Comparison of ENCODE assay signal across 27 cellular contexts in the genomic region with DNA sequence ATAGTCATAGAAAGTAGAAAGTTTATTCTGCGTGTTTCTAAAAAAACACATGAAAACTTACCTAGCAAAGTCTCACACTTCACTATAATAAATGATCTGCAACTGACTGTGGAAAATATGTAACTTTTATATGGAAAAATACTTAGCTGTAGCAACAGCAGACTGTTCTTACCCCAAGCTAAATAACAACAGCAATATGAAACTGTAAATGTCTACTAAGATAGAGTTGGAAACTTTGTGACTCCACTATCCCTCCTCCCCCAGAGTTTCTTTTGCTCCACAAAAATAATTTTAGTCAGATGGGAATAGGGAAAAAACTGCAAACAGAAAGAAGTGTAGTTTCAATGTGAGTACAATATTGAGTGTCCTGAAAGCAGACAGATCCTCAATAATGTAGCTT. TPM values are rescaled to one million over a fixed set of nuclear protein-coding genes. Genes with fewer than 3 reads are reported as not detected.
A peak's percentile ranks its signal among the peaks of the same experiment; 100 is the strongest.
DNase-seq lines count a peak whose midpoint lies in the region; ATAC-seq and TF ChIP-seq lines count a peak whose summit lies in the region.
"Had no signal": no experiment of that assay in that cellular context is flagged by ENCODE, and none has a peak within 500 bp of the region (broad histone marks: within the 10 kb centered on the region; RNA-seq: fewer than 3 reads in every experiment).

No MANE protein-coding gene starts in this region.

- no peak overlapping the region for H2BK15ac ChIP-seq in mesenchymal stem cell (ENCODE audit: low read depth, poor library complexity, severe bottlenecking)

- H3K36me3 Mint-ChIP-seq in activated T-helper 17 cell treated with anti-CD3 and anti-CD28 coated beads, Interleukin-2, amount 50 U/mL, for 72 hours (ENCODE audit: low read depth) = peaks cover 13% of the 10 kb centered on the region
- no peaks in the 10 kb centered on the region for H3K36me3 Mint-ChIP-seq in stimulated activated memory B cell treated with anti-CD40 and anti-IgM and Interleukin-4, amounts not matched to agents 10 μg/mL and 1 μg/mL and 100 μg/mL, for 72 hours
- H3K36me3 Mint-ChIP-seq: natural killer cell treated with Interleukin-12 subunit alpha and Interleukin-12 subunit beta and Interleukin-15 and Interleukin-18, amount 100 ng/mL, for 72 hours had no signal

- H3K27me3 Mint-ChIP-seq in activated T-helper 17 cell treated with anti-CD3 and anti-CD28 coated beads, Interleukin-2, amount 50 U/mL, for 72 hours = no peaks in the 10 kb centered on the region
- H3K27me3 Mint-ChIP-seq in stimulated activated memory B cell treated with anti-CD40 and anti-IgM and Interleukin-4, amounts not matched to agents 10 μg/mL and 1 μg/mL and 100 μg/mL, for 72 hours = no peaks in the 10 kb centered on the region
- H3K27me3 Mint-ChIP-seq: activated CD8-positive, alpha-beta T cell treated with anti-CD3 and anti-CD28 coated beads for 36 hours; CD8-positive, alpha-beta memory T cell; natural killer cell treated with Interleukin-12 subunit alpha and Interleukin-12 subunit beta and Interleukin-15 and Interleukin-18, amount 100 ng/mL, for 72 hours had no signal

- H3K9ac ChIP-seq in mesenchymal stem cell (ENCODE audit: low read length) = peak overlapping the region; percentile 35

- 81 to 96% (median 88%) methylated on average over 1 of the region's 1 CpG for WGBS in heart left ventricle, 4 donors
- no CpG with 5 or more reads among the region's 1 CpG for WGBS in mesenchymal stem cell

- H2BK5ac ChIP-seq in mesenchymal stem cell (ENCODE audit: low read depth, low read length, poor library complexity, severe bottlenecking) = no peak overlapping the region

- H3K27ac Mint-ChIP-seq in activated T-helper 17 cell treated with anti-CD3 and anti-CD28 coated beads, Interleukin-2, amount 50 U/mL, for 72 hours = no peak overlapping the region
- H3K27ac Mint-ChIP-seq in stimulated activated memory B cell treated with anti-CD40 and anti-IgM and Interleukin-4, amounts not matched to agents 10 μg/mL and 1 μg/mL and 100 μg/mL, for 72 hours = no peak overlapping the region
- H3K27ac Mint-ChIP-seq: natural killer cell treated with Interleukin-12 subunit alpha and Interleukin-12 subunit beta and Interleukin-15 and Interleukin-18, amount 100 ng/mL, for 72 hours had no signal

- peaks cover 3% of the 10 kb centered on the region for H3K79me1 ChIP-seq in mesenchymal stem cell (replicated peaks; ENCODE audit: low read length, poor library complexity, severe bottlenecking)

- H3K9me3 ChIP-seq in left ventricle myocardium inferior (replicated peaks) (no peaks in the 10 kb centered on the region), heart left ventricle (no peaks in the 10 kb centered on the region), mesenchymal stem cell (ENCODE audit: control insufficient read depth, low read length) (no peaks in the 10 kb centered on the region), right atrium auricular region (no peaks in the 10 kb centered on the region)
- H3K9me3 ChIP-seq: gastrocnemius medialis, thoracic aorta had no signal

- H3K27me3 ChIP-seq in left ventricle myocardium inferior (ENCODE audit: low read depth) (no peaks in the 10 kb centered on the region), heart left ventricle (no peaks in the 10 kb centered on the region), mesenchymal stem cell (ENCODE audit: control insufficient read depth in 1 of 2, insufficient read depth in 1 of 2, low read length in 2 of 2) (no peaks in the 10 kb centered on the region), right atrium auricular region (no peaks in the 10 kb centered on the region)
- H3K27me3 ChIP-seq: brain microvascular endothelial cell, gastrocnemius medialis had no signal

- no peak for TF ChIP-seq POLR2A in heart left ventricle (IDR thresholded peaks at IDR 0.05)

- H3K4me1 ChIP-seq in left ventricle myocardium inferior = peaks cover 53% of the 10 kb centered on the region
- H3K4me1 ChIP-seq in heart left ventricle = peaks cover 0 to 61% (median 25%) of the 10 kb centered on the region in 12 donors
- H3K4me1 ChIP-seq in mesenchymal stem cell (ENCODE audit: control insufficient read depth, insufficient read depth, low read depth, low read length) = no peaks in the 10 kb centered on the region
- H3K4me1 ChIP-seq in right atrium auricular region = peaks cover 0 to 22% of the 10 kb centered on the region in 2 donors

- H2AK5ac ChIP-seq in mesenchymal stem cell (ENCODE audit: low read length, severe bottlenecking) = no peak overlapping the region

- H3K18ac ChIP-seq in mesenchymal stem cell (ENCODE audit: low read depth in 1 of 2, low read length in 2 of 2) = no peak overlapping the region

- no peak overlapping the region for H3K4ac ChIP-seq in mesenchymal stem cell (ENCODE audit: low read depth in 1 of 2, low read length in 2 of 2)

- H3K23ac ChIP-seq in mesenchymal stem cell (ENCODE audit: low read length in 2 of 2) = no peak overlapping the region

- H3K4me2 ChIP-seq in mesenchymal stem cell (ENCODE audit: low read length, poor library complexity, severe bottlenecking) = no peak overlapping the region

- no peak for DNase-seq in left ventricle myocardium inferior
- no peak for DNase-seq in heart left ventricle
- no peak for DNase-seq in mesenchymal stem cell
- DNase-seq in T-helper 9 cell = no peak
- DNase-seq in right atrium auricular region (ENCODE audit: low spot score) = no peak
- DNase-seq: activated CD8-positive, alpha-beta memory T cell treated with anti-CD3 and anti-CD28 coated beads, Interleukin-2, amount 50 U/mL, for 48 hours; activated CD8-positive, alpha-beta T cell treated with anti-CD3 and anti-CD28 coated beads for 36 hours; amygdala; brain microvascular endothelial cell; CD8-positive, alpha-beta memory T cell; cerebellar nuclear complex; DMS 273 treated with DMSO at 0.1 percent for 48 hours; gastrocnemius medialis; HCEC 1CT; kidney glomerular epithelial cell; NCI-H1436; NCI-H2081 treated with DMSO at 0.1 percent for 48 hours; NCI-H2227 treated with DMSO at 0.1 percent for 48 hours; NCI-H526; NK-92 treated with Interleukin-12 subunit alpha and Interleukin-12 subunit beta, amount 100 ng/mL, for 24 hours; stimulated activated naive CD4-positive, alpha-beta T cell; T-helper 1 cell had no signal

- peak overlapping the region; percentile 15 for H3K4me3 Mint-ChIP-seq in activated T-helper 17 cell treated with anti-CD3 and anti-CD28 coated beads, Interleukin-2, amount 50 U/mL, for 72 hours
- no peak overlapping the region for H3K4me3 Mint-ChIP-seq in stimulated activated memory B cell treated with anti-CD40 and anti-IgM and Interleukin-4, amounts not matched to agents 10 μg/mL and 1 μg/mL and 100 μg/mL, for 72 hours
- H3K4me3 Mint-ChIP-seq: activated CD8-positive, alpha-beta T cell treated with anti-CD3 and anti-CD28 coated beads for 36 hours; CD8-positive, alpha-beta memory T cell; natural killer cell treated with Interleukin-12 subunit alpha and Interleukin-12 subunit beta and Interleukin-15 and Interleukin-18, amount 100 ng/mL, for 72 hours had no signal

- no peak overlapping the region for H4K8ac ChIP-seq in mesenchymal stem cell (ENCODE audit: low read length)

- H3K4me3 ChIP-seq in left ventricle myocardium inferior (no peak overlapping the region), heart left ventricle (peak overlapping the region in 1 of 12 donors; percentile 4), mesenchymal stem cell (ENCODE audit: insufficient read depth in 1 of 2, low read depth in 1 of 2, low read length in 2 of 2) (no peak overlapping the region), right atrium auricular region (no peak overlapping the region)
- H3K4me3 ChIP-seq: gastrocnemius medialis, lung, thoracic aorta had no signal

- H3K27ac ChIP-seq in left ventricle myocardium inferior (replicated peaks) = peak overlapping the region; percentile 31
- peak overlapping the region in 2 of 12 donors; percentile 10 to 32 for H3K27ac ChIP-seq in heart left ventricle
- H3K27ac ChIP-seq in mesenchymal stem cell (ENCODE audit: low read length, poor library complexity, severe bottlenecking) = no peak overlapping the region
- no peak overlapping the region for H3K27ac ChIP-seq in right atrium auricular region
- H3K27ac ChIP-seq: brain microvascular endothelial cell, gastrocnemius medialis, thoracic aorta had no signal

- no peak overlapping the region for H2AFZ ChIP-seq in mesenchymal stem cell (ENCODE audit: low read depth, low read length)

- H4K91ac ChIP-seq in mesenchymal stem cell (ENCODE audit: low read length) = no peak overlapping the region

- no peak overlapping the region for H2BK120ac ChIP-seq in mesenchymal stem cell (ENCODE audit: low read depth, low read length)

- H3K9me3 Mint-ChIP-seq in activated T-helper 17 cell treated with anti-CD3 and anti-CD28 coated beads, Interleukin-2, amount 50 U/mL, for 72 hours = no peaks in the 10 kb centered on the region
- H3K9me3 Mint-ChIP-seq in stimulated activated memory B cell treated with anti-CD40 and anti-IgM and Interleukin-4, amounts not matched to agents 10 μg/mL and 1 μg/mL and 100 μg/mL, for 72 hours = no peaks in the 10 kb centered on the region
- H3K9me3 Mint-ChIP-seq: activated CD8-positive, alpha-beta T cell treated with anti-CD3 and anti-CD28 coated beads for 36 hours; CD8-positive, alpha-beta memory T cell; natural killer cell treated with Interleukin-12 subunit alpha and Interleukin-12 subunit beta and Interleukin-15 and Interleukin-18, amount 100 ng/mL, for 72 hours had no signal

- ATAC-seq in heart left ventricle = no peak
- peak; percentile 75 for ATAC-seq in activated T-helper 17 cell treated with anti-CD3 and anti-CD28 coated beads, Interleukin-2, amount 50 U/mL, for 72 hours (replicated peaks)
- ATAC-seq in stimulated activated memory B cell treated with anti-CD40 and anti-IgM and Interleukin-4, amounts not matched to agents 10 μg/mL and 1 μg/mL and 100 μg/mL, for 72 hours = no peak
- ATAC-seq: activated CD8-positive, alpha-beta T cell treated with anti-CD3 and anti-CD28 coated beads for 36 hours; gastrocnemius medialis; natural killer cell treated with Interleukin-12 subunit alpha and Interleukin-12 subunit beta and Interleukin-15 and Interleukin-18, amount 100 ng/mL, for 72 hours had no signal

- no peak overlapping the region for H2BK12ac ChIP-seq in mesenchymal stem cell (ENCODE audit: low read length in 2 of 2)

- no peak overlapping the region for H3K14ac ChIP-seq in mesenchymal stem cell (ENCODE audit: low read length in 2 of 2)

- intact Hi-C loops in left ventricle myocardium inferior (cut with micrococcal nuclease) (no loop called here), heart left ventricle (cut with DNase I) (no loop called here)

- TF ChIP-seq CTCF in left ventricle myocardium inferior (IDR thresholded peaks at IDR 0.05; ENCODE audit: borderline replicate concordance) (no peak), heart left ventricle (IDR thresholded peaks at IDR 0.05) (no peak), right atrium auricular region (IDR thresholded peaks at IDR 0.05) (no peak)

- peaks cover 41% of the 10 kb centered on the region for H3K4me1 Mint-ChIP-seq in activated T-helper 17 cell treated with anti-CD3 and anti-CD28 coated beads, Interleukin-2, amount 50 U/mL, for 72 hours
- H3K4me1 Mint-ChIP-seq in stimulated activated memory B cell treated with anti-CD40 and anti-IgM and Interleukin-4, amounts not matched to agents 10 μg/mL and 1 μg/mL and 100 μg/mL, for 72 hours = peaks cover 13% of the 10 kb centered on the region

- no peaks in the 10 kb centered on the region for H3K36me3 ChIP-seq in left ventricle myocardium inferior
- H3K36me3 ChIP-seq in heart left ventricle = no peaks in the 10 kb centered on the region
- no peaks in the 10 kb centered on the region for H3K36me3 ChIP-seq in mesenchymal stem cell (ENCODE audit: control insufficient read depth in 1 of 2, insufficient read depth in 2 of 2, low read depth in 1 of 2, low read length in 2 of 2)
- H3K36me3 ChIP-seq in right atrium auricular region = no peaks in the 10 kb centered on the region
- H3K36me3 ChIP-seq: brain microvascular endothelial cell, gastrocnemius medialis, thoracic aorta had no signal

RNA-seq across cellular contexts. Expression of gene MLLT3, which starts 21.0 kb away (rescaled TPM):
- 17.5 TPM for total RNA-seq in left ventricle myocardium inferior
- 10 to 100 TPM; 10.8 to 21.0 (median 16.5) TPM for total RNA-seq in heart left ventricle
- polyA plus RNA-seq in heart left ventricle = 1 to 10 TPM; 7.5 to 7.9 TPM
- 10 to 100 TPM; 45.7 to 54.9 TPM for total RNA-seq in activated T-helper 17 cell treated with anti-CD3 and anti-CD28 coated beads, Interleukin-2, amount 50 U/mL, for 72 hours
- polyA plus RNA-seq in mesenchymal stem cell (2013, experiment 1 of 2) = 8.1 TPM
- 8.7 TPM for polyA plus RNA-seq in mesenchymal stem cell (2013, experiment 2 of 2)
- total RNA-seq in right atrium auricular region = 1 to 10 TPM; 5.3 to 7.6 TPM
